9 cellular contexts compared by ENCODE assay signal in the genomic region with DNA sequence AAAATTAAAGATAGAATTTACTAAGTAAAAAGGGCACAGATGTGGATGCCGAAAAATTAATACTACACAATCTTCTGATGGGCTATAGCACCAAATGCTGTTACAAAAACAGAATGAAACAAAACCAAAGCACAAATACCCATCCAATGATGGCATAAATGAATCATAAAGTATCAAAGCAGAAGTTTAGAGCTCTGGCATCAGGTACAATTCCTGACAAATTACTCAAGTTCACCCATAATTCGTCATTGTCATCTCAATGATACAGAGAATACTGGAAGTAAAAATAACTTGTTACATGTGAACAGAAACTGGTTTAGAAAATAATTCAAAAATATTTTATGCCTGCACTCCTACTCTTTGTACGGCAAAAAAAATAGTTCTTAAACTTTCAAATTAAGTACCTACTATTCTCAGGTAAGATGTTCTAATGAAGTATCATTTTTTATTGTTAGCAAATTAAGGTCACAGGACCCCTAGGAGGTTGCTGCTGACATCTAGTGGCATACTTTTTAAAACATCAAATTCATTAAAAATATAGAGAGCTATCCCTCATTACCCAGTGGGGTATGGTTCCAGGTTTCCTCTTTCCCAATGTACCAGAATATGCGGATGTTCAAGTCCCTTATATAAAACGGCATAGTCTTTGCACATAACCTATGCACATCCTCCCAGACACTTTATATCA.
A peak's percentile ranks its signal among the peaks of the same experiment; 100 is the strongest.
DNase-seq lines count a peak whose midpoint lies in the region; ATAC-seq, FAIRE-seq and TF ChIP-seq lines count a peak whose summit lies in the region.
"Had no signal": no experiment of that assay in that cellular context is flagged by ENCODE, and none has a peak within 500 bp of the region (broad histone marks: within the 10 kb centered on the region; RNA-seq: fewer than 3 reads in every experiment).

No MANE protein-coding gene starts in this region.

- intact Hi-C loops in sciatic nerve (cut with DNase I), result no loop called here
- intact Hi-C loops in posterior cingulate gyrus (cut with DNase I), result no loop called here

- no peaks in the 10 kb centered on the region for H3K36me3 Mint-ChIP-seq in T-helper 17 cell (ENCODE audit: low read depth)

- H3K27ac Mint-ChIP-seq in T-helper 17 cell, result no peak overlapping the region

- no peak overlapping the region for H3K4me3 Mint-ChIP-seq in T-helper 17 cell

- TF ChIP-seq POLR2A in H54 (IDR thresholded peaks at IDR 0.05; ENCODE audit: low read depth, low read length), result no peak

- no peak for FAIRE-seq in H54 (lab: Jason Lieb, UNC)

- DNase-seq in COR-L47 (lab: John Stamatoyannopoulos, UW), result peak; percentile 30
- DNase-seq in H54 (ENCODE audit: insufficient read length, low spot score), result peak; percentile 2
- no peak for DNase-seq in T-helper 17 cell
- peak; percentile 13 for DNase-seq in inferior parietal cortex (ENCODE audit: extremely low spot score)
- no peak for DNase-seq in NCI-H187 treated with DMSO at 0.1 percent for 48 hours (lab: John Stamatoyannopoulos, UW)
- DNase-seq in sciatic nerve (ENCODE audit: low spot score), result no peak
- no peak for DNase-seq in posterior cingulate gyrus

- peaks cover 3% of the 10 kb centered on the region for H3K4me1 Mint-ChIP-seq in T-helper 17 cell

- no peaks in the 10 kb centered on the region for H3K27me3 Mint-ChIP-seq in T-helper 17 cell

- no peaks in the 10 kb centered on the region for H3K9me3 ChIP-seq in T-helper 17 cell (ENCODE audit: control insufficient read depth, low read length, poor library complexity, severe bottlenecking)
- H3K9me3 ChIP-seq: neutrophil had no signal

- ATAC-seq in T-helper 17 cell (peak; percentile 60), sciatic nerve (no peak), HG02852 (IDR thresholded peaks at IDR 0.05; ENCODE audit: unreplicated experiment) (no peak)

Comparison
In these comparisons a context has a peak if more than half of its experiments do, and no peak if none do; other contexts are left out.
1. DNase-seq: peak in COR-L47 (single experiment), H54 (single experiment) and inferior parietal cortex (single experiment); none in T-helper 17 cell (0 of 3), NCI-H187 treated with DMSO at 0.1 percent for 48 hours (single experiment), sciatic nerve (single experiment) and posterior cingulate gyrus (0 of 10).